In genomic region chr6:150799276-150799805, GRCh38 we compare ENCODE assay signal across 21 cellular contexts.
"Had no signal": no experiment of that assay in that cellular context is flagged by ENCODE, and none has a peak within 500 bp of the region (broad histone marks: within the 10 kb centered on the region; RNA-seq: fewer than 3 reads in every experiment).

No MANE protein-coding gene starts in this region.

- H3K36me3 Mint-ChIP-seq: activated naive CD8-positive, alpha-beta T cell; naive thymus-derived CD4-positive, alpha-beta T cell; WTC11 had no signal

- DNase-seq: activated CD8-positive, alpha-beta memory T cell treated with anti-CD3 and anti-CD28 coated beads for 24 hours; activated CD8-positive, alpha-beta memory T cell treated with anti-CD3 and anti-CD28 coated beads, Interleukin-2, amount 50 U/mL, for 4 hours; activated naive CD4-positive, alpha-beta T cell; activated T-cell treated with anti-CD3 and anti-CD28 coated beads, Interleukin-2, amount 50 U/mL, for 24 hours; amniotic stem cell; heart right ventricle; islet precursor cell; left cardiac atrium; lower lobe of right lung; naive thymus-derived CD4-positive, alpha-beta T cell; stimulated activated CD4-positive, alpha-beta T cell treated with anti-CD3 and anti-CD28 coated beads, Interleukin-12 subunit alpha, Interleukin-12 subunit beta, amount 100 ng/mL, for 4 hours; T-helper 9 cell; testis had no signal

- H3K9me3 Mint-ChIP-seq: activated T-cell treated with anti-CD3 and anti-CD28 coated beads, Interleukin-2, amount 50 U/mL, for 24 hours; activated T-helper 2 cell treated with anti-CD3 and anti-CD28 coated beads, Interferon-gamma antibody, Interleukin-2, Interleukin-4, amounts not matched to agents 10 μg/mL and 5 μg/mL and 100 μg/mL, durations not matched to agents 14 hours and 24 hours and 36 hours; type B pancreatic cell; WTC11 had no signal

- H3K27me3 Mint-ChIP-seq: activated naive CD8-positive, alpha-beta T cell; activated T-cell treated with anti-CD3 and anti-CD28 coated beads, Interleukin-2, amount 50 U/mL, for 24 hours; type B pancreatic cell had no signal

- H3K9me3 ChIP-seq: heart right ventricle, lower lobe of right lung, ovary, prostate gland, testis, vagina had no signal

- H3K4me3 ChIP-seq: heart right ventricle, lower lobe of right lung, ovary, prostate gland, testis, vagina had no signal

- H3K36me3 ChIP-seq: ovary, prostate gland, vagina had no signal

- H3K27ac ChIP-seq: epithelial cell of prostate, lower lobe of right lung, ovary, prostate gland, testis, vagina had no signal

- H3K4me3 Mint-ChIP-seq: activated naive CD8-positive, alpha-beta T cell; activated T-cell treated with anti-CD3 and anti-CD28 coated beads, Interleukin-2, amount 50 U/mL, for 24 hours; naive thymus-derived CD4-positive, alpha-beta T cell; type B pancreatic cell; WTC11 had no signal

- H3K4me1 Mint-ChIP-seq: naive thymus-derived CD4-positive, alpha-beta T cell; WTC11 had no signal

- ATAC-seq: left cardiac atrium; lower lobe of right lung; naive thymus-derived CD4-positive, alpha-beta T cell; WTC11 had no signal

- H3K4me1 ChIP-seq: heart right ventricle, lower lobe of right lung, prostate gland, testis, vagina had no signal

- H3K27me3 ChIP-seq: heart right ventricle, ovary, testis, vagina had no signal

- H3K27ac Mint-ChIP-seq: activated naive CD8-positive, alpha-beta T cell; activated T-cell treated with anti-CD3 and anti-CD28 coated beads, Interleukin-2, amount 50 U/mL, for 24 hours; activated T-helper 2 cell treated with anti-CD3 and anti-CD28 coated beads, Interferon-gamma antibody, Interleukin-2, Interleukin-4, amounts not matched to agents 10 μg/mL and 5 μg/mL and 100 μg/mL, durations not matched to agents 14 hours and 24 hours and 36 hours; naive thymus-derived CD4-positive, alpha-beta T cell; type B pancreatic cell; WTC11 had no signal
